21 cellular contexts compared by ENCODE assay signal in the genomic region with DNA sequence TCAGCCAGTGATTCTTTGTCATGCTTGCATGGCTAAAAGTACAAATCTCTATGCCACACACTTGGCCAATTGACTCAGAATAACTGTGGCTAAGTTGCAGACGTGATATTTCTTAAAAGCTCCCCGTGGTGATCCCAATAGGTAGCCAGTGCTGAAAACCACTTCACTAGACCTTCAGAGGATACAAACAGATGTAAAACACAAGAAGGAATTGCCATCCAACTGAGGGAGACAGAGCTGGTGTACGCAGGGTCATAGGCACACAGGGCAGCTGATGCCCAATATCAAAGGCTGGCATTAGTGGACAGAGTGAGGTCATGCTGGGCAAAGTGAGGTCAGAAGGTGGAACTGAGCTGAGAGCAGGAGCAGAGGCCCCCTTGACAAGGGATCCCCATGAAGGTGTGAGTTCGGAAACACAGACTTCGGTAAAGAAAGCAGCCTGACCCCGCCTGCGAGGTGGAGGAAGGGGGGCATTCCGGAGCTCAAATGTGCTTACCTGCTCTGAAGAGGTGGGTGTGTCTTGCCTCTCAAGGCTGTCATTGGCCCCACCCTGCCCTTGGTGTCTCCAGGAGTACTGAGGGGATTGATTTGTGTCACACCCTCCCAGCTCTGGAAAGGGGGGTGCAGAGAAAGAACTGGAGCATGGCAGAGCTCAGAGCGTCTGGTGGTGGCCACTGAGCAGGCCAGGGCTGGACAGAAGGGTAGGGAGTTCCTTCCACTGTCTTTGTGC.
DNase-seq lines count a peak whose midpoint lies in the region; ATAC-seq and TF ChIP-seq lines count a peak whose summit lies in the region.
"Had no signal": no experiment of that assay in that cellular context is flagged by ENCODE, and none has a peak within 500 bp of the region (broad histone marks: within the 10 kb centered on the region; RNA-seq: fewer than 3 reads in every experiment).

No MANE protein-coding gene starts in this region.

- DNase-seq in H9 = peak; percentile 32
- DNase-seq in WTC11 (ENCODE audit: low spot score) = no peak
- DNase-seq in lower lobe of right lung = no peak
- DNase-seq in vagina (ENCODE audit: extremely low spot score in 2 of 2) = peak; percentile 80 to 90
- no peak for DNase-seq in midbrain (lab: John Stamatoyannopoulos, UW)
- no peak for DNase-seq in aorta
- no peak for DNase-seq in NCI-H2196 treated with DMSO at 0.1 percent for 48 hours (lab: John Stamatoyannopoulos, UW; ENCODE audit: unreplicated experiment)
- DNase-seq: BE2C, EL, GF-D8, IMR-90, NCI-H1092 treated with DMSO at 0.1 percent for 48 hours, NCI-H1436 treated with DMSO at 0.1 percent for 48 hours, NCI-H1930, NCI-H2171, NCI-H524 treated with DMSO at 0.1 percent for 48 hours, NCI-H82, SJCRH30 had no signal

- no peak overlapping the region for H2BK5ac ChIP-seq in H9 (ENCODE audit: insufficient read length, low read length)

- no peak overlapping the region for H3K4me2 ChIP-seq in H9 (ENCODE audit: insufficient read depth, insufficient read length, low read length)
- H3K4me2 ChIP-seq: KMS-11 had no signal

- no peak for TF ChIP-seq POLR2A in vagina (IDR thresholded peaks at IDR 0.05)

- H3K4me1 Mint-ChIP-seq in H9 = peaks cover 10 to 12% of the 10 kb centered on the region in 2 experiments
- H3K4me1 Mint-ChIP-seq in WTC11 = peaks cover 9% of the 10 kb centered on the region; the same call in 1 of the 2 replicates

- H3K4me3 ChIP-seq in lower lobe of right lung = no peak overlapping the region
- no peak overlapping the region for H3K4me3 ChIP-seq in vagina
- no peak overlapping the region for H3K4me3 ChIP-seq in aorta (ENCODE audit: low read length in 2 of 2)
- H3K4me3 ChIP-seq: HAP-1, Peyer's patch, SJCRH30 had no signal

- no peak overlapping the region for H3K9ac ChIP-seq in H9 (ENCODE audit: extremely low read depth, insufficient read length, low read length)
- H3K9ac ChIP-seq: KMS-11 had no signal

- no peaks in the 10 kb centered on the region for H3K23me2 ChIP-seq in H9 (ENCODE audit: insufficient read length, low read depth, low read length, poor library complexity, severe bottlenecking)

- no peaks in the 10 kb centered on the region for H3K79me1 ChIP-seq in H9 (ENCODE audit: insufficient read depth, low read depth, low read length, poor library complexity, severe bottlenecking)

- H3K4me1 ChIP-seq in H9 (ENCODE audit: insufficient read depth, low read length) (no peaks in the 10 kb centered on the region), lower lobe of right lung (no peaks in the 10 kb centered on the region), vagina (no peaks in the 10 kb centered on the region), aorta (ENCODE audit: control insufficient read depth in 1 of 2, insufficient read depth in 2 of 2, low read length in 2 of 2) (no peaks in the 10 kb centered on the region)
- H3K4me1 ChIP-seq: BE2C, HAP-1, Peyer's patch, SJCRH30 had no signal

- H2BK15ac ChIP-seq in H9 (ENCODE audit: low read depth, low read length) = no peak overlapping the region

- H3K23ac ChIP-seq in H9 (ENCODE audit: insufficient read length, low read depth, low read length) = no peak overlapping the region

- no peak overlapping the region for H3K18ac ChIP-seq in H9 (ENCODE audit: insufficient read length, low read depth, low read length)

- H4K5ac ChIP-seq in H9 (ENCODE audit: insufficient read length, low read depth, low read length) = no peak overlapping the region

- no peak overlapping the region for H2AFZ ChIP-seq in H9 (ENCODE audit: low read length)

- H3K79me2 ChIP-seq in H9 (ENCODE audit: insufficient read depth, low read length) = no peaks in the 10 kb centered on the region

- H3K36me3 ChIP-seq in lower lobe of right lung (no peaks in the 10 kb centered on the region), vagina (no peaks in the 10 kb centered on the region), aorta (ENCODE audit: control insufficient read depth in 1 of 2, insufficient read depth in 2 of 2, low read length in 1 of 2) (no peaks in the 10 kb centered on the region)
- H3K36me3 ChIP-seq: BE2C, HAP-1, Peyer's patch, SJCRH30 had no signal

- no peaks in the 10 kb centered on the region for H4K20me1 ChIP-seq in H9 (ENCODE audit: control insufficient read depth, insufficient read depth, insufficient read length)

- no peak overlapping the region for H3K27ac ChIP-seq in H9 (ENCODE audit: insufficient read length, low read depth, low read length)
- no peak overlapping the region for H3K27ac ChIP-seq in lower lobe of right lung
- no peak overlapping the region for H3K27ac ChIP-seq in vagina
- H3K27ac ChIP-seq in aorta (ENCODE audit: low read depth in 1 of 2, low read length in 2 of 2) = no peak overlapping the region
- H3K27ac ChIP-seq: KMS-11, Peyer's patch, SJCRH30 had no signal

- H3K4me3 Mint-ChIP-seq in H9 = no peak overlapping the region
- H3K4me3 Mint-ChIP-seq in WTC11 = no peak overlapping the region

- H3K27me3 ChIP-seq in H9 (ENCODE audit: insufficient read depth, low read length) (no peaks in the 10 kb centered on the region), lower lobe of right lung (ENCODE audit: low read depth) (no peaks in the 10 kb centered on the region), vagina (no peaks in the 10 kb centered on the region), aorta (ENCODE audit: control insufficient read depth in 1 of 2, insufficient read depth in 2 of 2, low read length in 1 of 2) (no peaks in the 10 kb centered on the region)
- H3K27me3 ChIP-seq: Peyer's patch had no signal

- H3K9me3 Mint-ChIP-seq in H9 (0 out of 5 replicates have a peak, but pooled peaks cover 0 to 2% of the 10 kb centered on the region in 2 experiments), WTC11 (peaks cover 6% of the 10 kb centered on the region)

- H3K27ac Mint-ChIP-seq in H9 (peak overlapping the region in 1 of 3 experiments; percentile 52; a peak in 1 of 7 replicates), WTC11 (no peak overlapping the region)

- POLR2A ChIA-PET in WTC11 (lab: Charles Lee) = no interaction called here

- H3K36me3 Mint-ChIP-seq in H9 (ENCODE audit: insufficient read depth in 1 of 3, low read depth in 3 of 3) (no peaks in the 10 kb centered on the region; a peak in 2 of 7 replicates), WTC11 (no peaks in the 10 kb centered on the region; the same call in 1 of the 2 replicates)

- H3T11ph ChIP-seq in H9 (ENCODE audit: low read length) = no peak overlapping the region

- no peak overlapping the region for H3K56ac ChIP-seq in H9 (ENCODE audit: insufficient read length, low read depth, low read length)

- no peak overlapping the region for H4K8ac ChIP-seq in H9 (replicated peaks; ENCODE audit: insufficient read length, low read depth, low read length)

- H3K27me3 Mint-ChIP-seq in H9 (ENCODE audit: low read depth) (peaks cover 26% of the 10 kb centered on the region), WTC11 (ENCODE audit: low read depth) (peaks cover 44% of the 10 kb centered on the region)

- H3K9me3 ChIP-seq in H9 (ENCODE audit: control insufficient read depth, low read depth, low read length) (no peaks in the 10 kb centered on the region), lower lobe of right lung (no peaks in the 10 kb centered on the region), vagina (no peaks in the 10 kb centered on the region), aorta (ENCODE audit: control insufficient read depth, low read length) (no peaks in the 10 kb centered on the region)
- H3K9me3 ChIP-seq: BE2C, HAP-1, Peyer's patch, SJCRH30 had no signal

- no CpG with 5 or more reads among the region's 9 CpGs for WGBS in H9 (ENCODE audit: extremely low coverage, insufficient read length, low lambda C conversion rate)
- WGBS in aorta, 2 donors = 81 to 89% methylated on average over 9 of the region's 9 CpGs

- H4K91ac ChIP-seq in H9 (ENCODE audit: insufficient read length, low read depth, low read length) = no peak overlapping the region

- no peak for TF ChIP-seq CTCF in H9 (conservative IDR thresholded peaks at IDR 0.05)
- no peak for TF ChIP-seq CTCF in WTC11 (IDR thresholded peaks at IDR 0.05)
- no peak for TF ChIP-seq CTCF in lower lobe of right lung (IDR thresholded peaks at IDR 0.05)
- no peak for TF ChIP-seq CTCF in vagina (IDR thresholded peaks at IDR 0.05)

- CTCF ChIA-PET in WTC11 (lab: Charles Lee) = interaction anchor here (0.9 to 1.4 kb wide), 2 partner anchors 25 to 70 kb away, joined by 3 to 4 read pairs; no protein-coding TSS in a partner anchor

- no peak overlapping the region for H2BK120ac ChIP-seq in H9 (ENCODE audit: low read depth, low read length, poor library complexity, severe bottlenecking)

- ATAC-seq in WTC11 (peak; percentile 44), lower lobe of right lung (peak; percentile 36 to 37), aorta (ENCODE audit: low FRiP score) (no peak)

- intact Hi-C loops in lower lobe of right lung (cut with DNase I) (no loop called here), vagina (cut with DNase I) (no loop called here), aorta (cut with DNase I) (no loop called here)

- H3K14ac ChIP-seq in H9 (ENCODE audit: insufficient read depth, low read length) = no peak overlapping the region

- H2BK12ac ChIP-seq in H9 (ENCODE audit: insufficient read length, low read depth, low read length) = no peak overlapping the region

- H3K4ac ChIP-seq in H9 (ENCODE audit: low read depth, low read length) = no peak overlapping the region

- no peak overlapping the region for H2AK5ac ChIP-seq in H9 (ENCODE audit: insufficient read length, low read length)

- H2BK20ac ChIP-seq in H9 (ENCODE audit: low read depth, low read length, poor library complexity, severe bottlenecking) = no peak overlapping the region

TF ChIP-seq in WTC11, 78 proteins besides CTCF, POLR2A, EP300 and RAD21:
- TF ChIP-seq HMGA2 (CRISPR knock-in tag; IDR thresholded peaks at IDR 0.05) = no peak
- TF ChIP-seq ZNF317 (CRISPR knock-in tag; IDR thresholded peaks at IDR 0.05; ENCODE audit: borderline replicate concordance, low read depth) = no peak
- TF ChIP-seq ZNF416 (CRISPR knock-in tag; IDR thresholded peaks at IDR 0.05) = no peak

Comparison
In these comparisons a context has a peak if more than half of its experiments do, and no peak if none do; other contexts are left out.
1. DNase-seq: peak in H9 (single experiment) and vagina (2 of 2); none in WTC11 (single experiment), lower lobe of right lung (single experiment), midbrain (single experiment), aorta (0 of 2) and NCI-H2196 treated with DMSO at 0.1 percent for 48 hours (single experiment).